ENCODE assay signal across 15 cellular contexts in genomic region chr6:30917487-30917886, GRCh38. TPM values are rescaled to one million over a fixed set of nuclear protein-coding genes. Genes with fewer than 3 reads are reported as not detected.
DNase-seq lines count a peak whose midpoint lies in the region; ATAC-seq and TF ChIP-seq lines count a peak whose summit lies in the region.
"Had no signal": no experiment of that assay in that cellular context is flagged by ENCODE, and none has a peak within 500 bp of the region (broad histone marks: within the 10 kb centered on the region; RNA-seq: fewer than 3 reads in every experiment).

No MANE protein-coding gene starts in this region.

- H2AK5ac ChIP-seq in neuronal stem cell (ENCODE audit: low read depth, low read length) = no peak overlapping the region

- WGBS in neuronal stem cell (ENCODE audit: extremely low coverage in 2 of 2, insufficient read length in 2 of 2, insufficient replicate concordance in 1 of 2), 2 donors = no CpG with 5 or more reads among the region's 8 CpGs

- DNase-seq in DND-41 (no peak), RWPE2 (ENCODE audit: low spot score) (no peak), neuronal stem cell (ENCODE audit: low spot score) (no peak), activated T-cell treated with anti-CD3 and anti-CD28 coated beads for 4 hours (no peak), 8988T (no peak)
- DNase-seq: AML-193; Calu3; CD8-positive, alpha-beta T cell; DMS79 treated with DMSO at 0.1 percent for 48 hours; EL had no signal

- no peak overlapping the region for H3K14ac ChIP-seq in neuronal stem cell (ENCODE audit: low read length)

- no peak overlapping the region for H4K91ac ChIP-seq in neuronal stem cell (ENCODE audit: low read depth, low read length, poor library complexity)

- no peak overlapping the region for H2BK12ac ChIP-seq in neuronal stem cell (ENCODE audit: low read length)

- no peak overlapping the region for H3K4me2 ChIP-seq in BLaER1
- H3K4me2 ChIP-seq in DND-41 (ENCODE audit: insufficient read depth, low read length) = peak overlapping the region; percentile 8; the same call in 1 of the 2 replicates
- H3K4me2 ChIP-seq in neuronal stem cell (ENCODE audit: insufficient read depth, low read length, poor library complexity, severe bottlenecking) = no peak overlapping the region
- H3K4me2 ChIP-seq: A549 had no signal

- H3K27me3 ChIP-seq in BLaER1 = no peaks in the 10 kb centered on the region
- no peaks in the 10 kb centered on the region for H3K27me3 ChIP-seq in DND-41 (ENCODE audit: insufficient read depth, low read length, poor library complexity)
- H3K27me3 ChIP-seq in RWPE2 (ENCODE audit: insufficient read depth, poor library complexity, severe bottlenecking) = no peaks in the 10 kb centered on the region
- no peaks in the 10 kb centered on the region for H3K27me3 ChIP-seq in neuronal stem cell (ENCODE audit: control insufficient read depth in 3 of 3, insufficient read depth in 3 of 3, low read depth in 1 of 3, low read length in 3 of 3)

- no peaks in the 10 kb centered on the region for H3K9me3 ChIP-seq in BLaER1
- H3K9me3 ChIP-seq in DND-41 (ENCODE audit: insufficient read depth, low read length, severe bottlenecking) = no peaks in the 10 kb centered on the region
- H3K9me3 ChIP-seq in RWPE2 (ENCODE audit: severe bottlenecking) = no peaks in the 10 kb centered on the region
- H3K9me3 ChIP-seq in neuronal stem cell (replicated peaks in 1 of 2; ENCODE audit: control insufficient read depth in 2 of 2, insufficient read depth in 1 of 2, low read depth in 1 of 2, low read length in 2 of 2) = no peaks in the 10 kb centered on the region
- H3K9me3 ChIP-seq: A549, HAP-1 had no signal

- peak overlapping the region; percentile 76 for H2BK5ac ChIP-seq in neuronal stem cell (ENCODE audit: low read length)

- H2BK120ac ChIP-seq in neuronal stem cell (ENCODE audit: low read depth, low read length) = no peak overlapping the region

- peaks cover 20% of the 10 kb centered on the region for H3K4me1 ChIP-seq in BLaER1
- peaks cover 39% of the 10 kb centered on the region for H3K4me1 ChIP-seq in DND-41 (ENCODE audit: insufficient read depth, low read length)
- H3K4me1 ChIP-seq in RWPE2 (ENCODE audit: insufficient read depth, poor library complexity, severe bottlenecking) = peaks cover 18% of the 10 kb centered on the region
- H3K4me1 ChIP-seq in neuronal stem cell (ENCODE audit: control insufficient read depth in 2 of 2, insufficient read depth in 1 of 2, low read depth in 1 of 2, low read length in 2 of 2) = peaks cover 5 to 13% of the 10 kb centered on the region in 2 donors

- H4K20me1 ChIP-seq in BLaER1 = no peaks in the 10 kb centered on the region
- H4K20me1 ChIP-seq in DND-41 (ENCODE audit: insufficient read depth, low read length) = no peaks in the 10 kb centered on the region; the same call in 1 of the 2 replicates

- no peak overlapping the region for H3K18ac ChIP-seq in neuronal stem cell (ENCODE audit: low read length)

- H3K27ac ChIP-seq in BLaER1 (no peak overlapping the region), DND-41 (ENCODE audit: low read length) (no peak overlapping the region), RWPE2 (ENCODE audit: poor library complexity, severe bottlenecking) (peak overlapping the region; percentile 3), neuronal stem cell (replicated peaks; ENCODE audit: low read length) (no peak overlapping the region)
- H3K27ac ChIP-seq: A549 had no signal

- no peak overlapping the region for H3K4ac ChIP-seq in neuronal stem cell (ENCODE audit: low read length)

- H2AFZ ChIP-seq in DND-41 (ENCODE audit: low read depth, low read length) (no peak overlapping the region), neuronal stem cell (ENCODE audit: low read length) (no peak overlapping the region)

- H3K79me1 ChIP-seq in neuronal stem cell (ENCODE audit: low read depth, low read length) = no peaks in the 10 kb centered on the region

- no peak for ATAC-seq in DND-41 (ENCODE audit: insufficient read depth, low read depth)
- no peak for ATAC-seq in RWPE2 (ENCODE audit: low read depth)
- ATAC-seq: A549; CD8-positive, alpha-beta T cell; GM12878 had no signal

- H3K79me2 ChIP-seq in DND-41 (ENCODE audit: insufficient read depth, low read length) = peaks cover 32% of the 10 kb centered on the region

- no peak overlapping the region for H3K4me3 ChIP-seq in BLaER1
- no peak overlapping the region for H3K4me3 ChIP-seq in DND-41 (ENCODE audit: low read depth in 1 of 2, low read length in 2 of 2)
- no peak overlapping the region for H3K4me3 ChIP-seq in RWPE2 (ENCODE audit: severe bottlenecking)
- no peak overlapping the region for H3K4me3 ChIP-seq in neuronal stem cell (ENCODE audit: low read length in 2 of 2)
- H3K4me3 ChIP-seq: A549, GM12878, HAP-1 had no signal

- H4K8ac ChIP-seq in neuronal stem cell (ENCODE audit: low read depth, low read length) = no peak overlapping the region

- TF ChIP-seq CTCF in DND-41 (IDR thresholded peaks at IDR 0.05; ENCODE audit: borderline replicate concordance, extremely low read depth, low read length, poor library complexity, severe bottlenecking) (no peak), RWPE2 (IDR thresholded peaks at IDR 0.05; ENCODE audit: poor library complexity, severe bottlenecking) (no peak)

- no peak overlapping the region for H3K23ac ChIP-seq in neuronal stem cell (ENCODE audit: low read depth, low read length, poor library complexity)

- H3K36me3 ChIP-seq in BLaER1 = peaks cover 78% of the 10 kb centered on the region
- peaks cover 77% of the 10 kb centered on the region for H3K36me3 ChIP-seq in DND-41 (ENCODE audit: insufficient read depth, low read length)
- peaks cover 36% of the 10 kb centered on the region for H3K36me3 ChIP-seq in RWPE2 (ENCODE audit: low read depth)
- peaks cover 38 to 73% of the 10 kb centered on the region in 2 donors for H3K36me3 ChIP-seq in neuronal stem cell (replicated peaks in 1 of 2; ENCODE audit: control insufficient read depth in 2 of 2, insufficient read depth in 2 of 2, low read length in 2 of 2)

- no peak overlapping the region for H2BK15ac ChIP-seq in neuronal stem cell (ENCODE audit: low read length)

- H3K9ac ChIP-seq in BLaER1 (0 out of 2 replicates have a peak overlapping the region, but pooled peaks have one; percentile 34), DND-41 (ENCODE audit: low read depth, low read length) (no peak overlapping the region), neuronal stem cell (ENCODE audit: low read depth, low read length, poor library complexity) (no peak overlapping the region)

RNA-seq across cellular contexts. Expression of gene VARS2, which starts 3.4 kb away (rescaled TPM):
- 25.0 TPM for polyA plus RNA-seq in neuronal stem cell (2013, experiment 1 of 2)
- polyA plus RNA-seq in neuronal stem cell (2013, experiment 2 of 2) = 24.8 TPM

RNA-seq across cellular contexts. Expression of gene GTF2H4, which starts 9.5 kb away (rescaled TPM):
- polyA plus RNA-seq in neuronal stem cell (2013, experiment 1 of 2) = 54.0 TPM
- 54.9 TPM for polyA plus RNA-seq in neuronal stem cell (2013, experiment 2 of 2)

RNA-seq across cellular contexts. Expression of gene SFTA2, which starts 14.5 kb away (rescaled TPM):
- polyA plus RNA-seq in neuronal stem cell (2013, experiment 1 of 2) = not detected
- polyA plus RNA-seq in neuronal stem cell (2013, experiment 2 of 2) = not detected
- polyA plus RNA-seq: A549, BJ had no signal

RNA-seq across cellular contexts. Expression of gene MUCL3, which starts 23.3 kb away (rescaled TPM):
- polyA plus RNA-seq in neuronal stem cell (2013, experiment 1 of 2) = 0.29 TPM
- polyA plus RNA-seq in neuronal stem cell (2013, experiment 2 of 2) = 0.24 TPM
- polyA plus RNA-seq: BJ had no signal

RNA-seq across cellular contexts. Expression of gene DDR1, which starts 33.2 kb away (rescaled TPM):
- polyA plus RNA-seq in neuronal stem cell (2013, experiment 1 of 2) = 144 TPM
- 140 TPM for polyA plus RNA-seq in neuronal stem cell (2013, experiment 2 of 2)
